Comparison of ENCODE assay signal across 1 cellular context in the genomic region with DNA sequence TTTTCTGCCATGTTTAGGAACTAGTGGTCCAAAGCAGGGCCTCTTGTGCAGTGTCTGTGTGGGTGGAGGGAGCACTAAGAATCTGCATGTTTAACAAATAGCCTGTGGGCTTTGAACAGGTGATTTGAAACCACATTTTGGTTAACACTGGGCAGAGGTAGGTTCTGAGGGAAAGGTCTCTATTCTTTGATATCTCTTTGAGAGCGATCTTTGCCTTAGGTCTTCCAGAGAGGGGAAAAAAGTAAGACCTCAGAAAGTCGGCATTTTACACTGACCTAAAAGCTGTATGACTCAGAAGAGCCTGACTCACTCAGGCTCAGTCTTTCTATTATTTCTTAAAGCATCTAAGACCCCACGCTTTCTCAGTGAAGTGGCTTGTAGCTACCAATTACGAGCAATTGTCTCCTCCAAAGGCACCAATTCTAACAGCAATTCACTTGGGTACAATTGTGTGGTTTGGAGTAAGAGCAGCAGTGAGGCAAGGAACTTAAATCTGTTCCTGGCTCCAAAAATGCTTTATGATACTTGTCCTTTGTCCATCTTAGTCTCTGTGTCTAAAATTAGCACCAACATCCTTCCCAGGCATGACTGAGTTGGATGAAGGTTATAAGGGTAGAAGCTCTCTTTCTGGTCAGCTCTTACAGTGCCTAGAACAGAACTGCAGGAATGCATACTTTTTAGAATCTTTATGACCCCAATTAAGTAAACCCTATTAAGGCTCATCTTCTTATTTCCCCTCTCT.
A peak's percentile ranks its signal among the peaks of the same experiment; 100 is the strongest.
TF ChIP-seq lines count a peak whose summit lies in the region.

No MANE protein-coding gene starts in this region.

TF ChIP-seq in liver, 16 proteins besides CTCF, POLR2A, EP300 and RAD21 (continued from another document):
- peak; percentile 23 for TF ChIP-seq NR2F2 (IDR thresholded peaks at IDR 0.05)
TF ChIP-seq in liver: peak in this region for 1.
